Comparison of ENCODE assay signal across 19 cellular contexts in genomic region chr1:112791723-112792104, GRCh38.
DNase-seq lines count a peak whose midpoint lies in the region; ATAC-seq, FAIRE-seq and TF ChIP-seq lines count a peak whose summit lies in the region.
"Had no signal": no experiment of that assay in that cellular context is flagged by ENCODE, and none has a peak within 500 bp of the region (broad histone marks: within the 10 kb centered on the region; RNA-seq: fewer than 3 reads in every experiment).

No MANE protein-coding gene starts in this region.

- H3K9me3 ChIP-seq in CD4-positive, alpha-beta memory T cell (ENCODE audit: control insufficient read depth in 1 of 2, low read length in 2 of 2) = no peaks in the 10 kb centered on the region

- H3K9me3 Mint-ChIP-seq in activated naive CD4-positive, alpha-beta T cell treated with anti-CD3 and anti-CD28 coated beads, Interleukin-2, amount 10 ng/mL, durations not matched to agents 7 days and 5 days = no peaks in the 10 kb centered on the region
- H3K9me3 Mint-ChIP-seq in CD4-positive, alpha-beta memory T cell = peaks cover 0 to 1% (median 0%) of the 10 kb centered on the region in 8 donors
- H3K9me3 Mint-ChIP-seq: CD4-positive, alpha-beta T cell had no signal

- ATAC-seq in SK-N-SH treated with all-trans-retinoic acid at 6 μM for 48 hours = peak; percentile 10; the same call in 1 of the 3 replicates

- peaks cover 9% of the 10 kb centered on the region for H3K27me3 Mint-ChIP-seq in activated naive CD4-positive, alpha-beta T cell treated with anti-CD3 and anti-CD28 coated beads, Interleukin-2, amount 10 ng/mL, durations not matched to agents 7 days and 5 days
- H3K27me3 Mint-ChIP-seq in CD4-positive, alpha-beta memory T cell = peaks cover 2 to 3% of the 10 kb centered on the region in 2 donors

- no peak overlapping the region for H3K4me3 ChIP-seq in CD4-positive, alpha-beta memory T cell (ENCODE audit: low read length in 2 of 2)

- H3K4me3 Mint-ChIP-seq in activated naive CD4-positive, alpha-beta T cell treated with anti-CD3 and anti-CD28 coated beads, Interleukin-2, amount 10 ng/mL, durations not matched to agents 7 days and 5 days = no peak overlapping the region
- no peak overlapping the region for H3K4me3 Mint-ChIP-seq in CD4-positive, alpha-beta memory T cell
- H3K4me3 Mint-ChIP-seq: B cell; CD4-positive, alpha-beta T cell had no signal

- CTCF ChIA-PET in activated naive CD4-positive, alpha-beta T cell treated with anti-CD3 and anti-CD28 coated beads, Interleukin-2, amount 10 ng/mL, durations not matched to agents 7 days and 5 days (lab: Charles Lee) = no interaction called here
- CTCF ChIA-PET in CD4-positive, alpha-beta memory T cell (lab: Charles Lee; ENCODE audit: partially characterized antibody) = no interaction called here

- intact Hi-C loops in CD4-positive, alpha-beta memory T cell (cut with micrococcal nuclease) = no loop called here

- no peaks in the 10 kb centered on the region for H3K36me3 ChIP-seq in CD4-positive, alpha-beta memory T cell (ENCODE audit: insufficient read depth, low read length)

- no peaks in the 10 kb centered on the region for H3K27me3 ChIP-seq in CD4-positive, alpha-beta memory T cell (ENCODE audit: insufficient read depth, low read length)

- no peaks in the 10 kb centered on the region for H3K36me3 Mint-ChIP-seq in activated naive CD4-positive, alpha-beta T cell treated with anti-CD3 and anti-CD28 coated beads, Interleukin-2, amount 10 ng/mL, durations not matched to agents 7 days and 5 days
- no peaks in the 10 kb centered on the region for H3K36me3 Mint-ChIP-seq in CD4-positive, alpha-beta memory T cell

- DNase-seq in activated naive CD4-positive, alpha-beta T cell treated with anti-CD3 and anti-CD28 coated beads, Interleukin-2, amount 10 ng/mL, durations not matched to agents 7 days and 5 days = no peak
- DNase-seq in activated naive CD4-positive, alpha-beta T cell treated with Interleukin-2 at 50 U/mL for 16 hours = no peak
- peak; percentile 11 for DNase-seq in iris pigment epithelial cell (ENCODE audit: low read depth)
- DNase-seq in NCI-H1105 (lab: John Stamatoyannopoulos, UW) = no peak
- no peak for DNase-seq in GM12892 (ENCODE audit: insufficient read length)
- no peak for DNase-seq in CD4-positive, alpha-beta memory T cell
- DNase-seq in NCI-H2107 (lab: John Stamatoyannopoulos, UW) = no peak
- DNase-seq: CD4-positive, alpha-beta T cell; H7; KG1; MV-4-11; NCI-H1417 treated with DMSO at 0.1 percent for 48 hours; NCI-H1930; NCI-H345; NCI-H524 treated with DMSO at 0.1 percent for 48 hours; SIG-M5 had no signal

- no peaks in the 10 kb centered on the region for H3K4me1 ChIP-seq in CD4-positive, alpha-beta memory T cell (ENCODE audit: insufficient read depth, low read length)

- peak overlapping the region; percentile 42 for H3K27ac Mint-ChIP-seq in activated naive CD4-positive, alpha-beta T cell treated with anti-CD3 and anti-CD28 coated beads, Interleukin-2, amount 10 ng/mL, durations not matched to agents 7 days and 5 days
- no peak overlapping the region for H3K27ac Mint-ChIP-seq in CD4-positive, alpha-beta memory T cell
- H3K27ac Mint-ChIP-seq: B cell; CD4-positive, alpha-beta T cell had no signal

- POLR2A ChIA-PET in CD4-positive, alpha-beta memory T cell (lab: Charles Lee; ENCODE audit: partially characterized antibody) = no interaction called here

- no peak for FAIRE-seq in GM12892 (lab: Jason Lieb, UNC)

- TF ChIP-seq POLR2A in GM12892 (IDR thresholded peaks at IDR 0.05; ENCODE audit: low read depth, low read length) = no peak

- H3K4me1 Mint-ChIP-seq in activated naive CD4-positive, alpha-beta T cell treated with anti-CD3 and anti-CD28 coated beads, Interleukin-2, amount 10 ng/mL, durations not matched to agents 7 days and 5 days = no peaks in the 10 kb centered on the region
- no peaks in the 10 kb centered on the region for H3K4me1 Mint-ChIP-seq in CD4-positive, alpha-beta memory T cell

- H3K27ac ChIP-seq in CD4-positive, alpha-beta memory T cell (ENCODE audit: low read depth, low read length) = no peak overlapping the region
- H3K27ac ChIP-seq: 22Rv1 had no signal

TF ChIP-seq in SK-N-SH treated with all-trans-retinoic acid at 6 μM for 48 hours, 23 proteins besides CTCF, POLR2A, EP300 and RAD21:
- TF ChIP-seq BACH2 (CRISPR knock-in tag; IDR thresholded peaks at IDR 0.05; ENCODE audit: borderline replicate concordance) (no peak), ZC3H10 (CRISPR knock-in tag; IDR thresholded peaks at IDR 0.05) (no peak), ZNF565 (CRISPR knock-in tag; conservative IDR thresholded peaks at IDR 0.05; ENCODE audit: low read depth) (no peak)
TF ChIP-seq in SK-N-SH treated with all-trans-retinoic acid at 6 μM for 48 hours: peak in this region for 0.
